In genomic region chr1:237736372-237737029, GRCh38 we compare ENCODE assay signal across 8 cellular contexts.
DNase-seq lines count a peak whose midpoint lies in the region; ATAC-seq and TF ChIP-seq lines count a peak whose summit lies in the region.

No MANE protein-coding gene starts in this region.

- H3K4me1 Mint-ChIP-seq in activated naive CD4-positive, alpha-beta T cell treated with anti-CD3 and anti-CD28 coated beads, Interleukin-2, amount 10 ng/mL, durations not matched to agents 7 days and 5 days: peaks cover 14% of the 10 kb centered on the region

- H3K9me3 Mint-ChIP-seq in activated naive CD4-positive, alpha-beta T cell treated with anti-CD3 and anti-CD28 coated beads, Interleukin-2, amount 10 ng/mL, durations not matched to agents 7 days and 5 days: peaks cover 10% of the 10 kb centered on the region

- DNase-seq in activated naive CD4-positive, alpha-beta T cell treated with anti-CD3 and anti-CD28 coated beads, Interleukin-2, amount 10 ng/mL, durations not matched to agents 7 days and 5 days: no peak
- no peak for DNase-seq in activated naive CD4-positive, alpha-beta T cell treated with Interleukin-2 at 50 U/mL for 16 hours
- DNase-seq in RKO (ENCODE audit: low spot score) (peak; percentile 17), foreskin keratinocyte (no peak), upper lobe of right lung (no peak)
- DNase-seq in stimulated activated CD8-positive, alpha-beta memory T cell treated with anti-CD3 and anti-CD28 coated beads, Interleukin-4, amount 100 ng/mL, for 48 hours: no peak
- DNase-seq in effector memory CD4-positive, alpha-beta T cell: no peak

- H3K27me3 ChIP-seq in foreskin keratinocyte (no peaks in the 10 kb centered on the region), upper lobe of right lung (no peaks in the 10 kb centered on the region)
- H3K27me3 ChIP-seq in effector memory CD4-positive, alpha-beta T cell (replicated peaks; ENCODE audit: control insufficient read depth, insufficient read depth, low read length, poor library complexity, severe bottlenecking): no peaks in the 10 kb centered on the region

- no peaks in the 10 kb centered on the region for H3K36me3 Mint-ChIP-seq in activated naive CD4-positive, alpha-beta T cell treated with anti-CD3 and anti-CD28 coated beads, Interleukin-2, amount 10 ng/mL, durations not matched to agents 7 days and 5 days

- H3K27ac ChIP-seq in foreskin keratinocyte (no peak overlapping the region), upper lobe of right lung (no peak overlapping the region)
- H3K27ac ChIP-seq in effector memory CD4-positive, alpha-beta T cell (ENCODE audit: insufficient read depth, low read length, poor library complexity, severe bottlenecking): no peak overlapping the region

- no peaks in the 10 kb centered on the region for H3K4me1 ChIP-seq in foreskin keratinocyte
- H3K4me1 ChIP-seq in upper lobe of right lung: no peaks in the 10 kb centered on the region
- no peaks in the 10 kb centered on the region for H3K4me1 ChIP-seq in effector memory CD4-positive, alpha-beta T cell (ENCODE audit: control insufficient read depth, insufficient read depth, low read length, poor library complexity, severe bottlenecking)

- ATAC-seq in foreskin keratinocyte (no peak), upper lobe of right lung (no peak), GM18519 (IDR thresholded peaks at IDR 0.05; ENCODE audit: low FRiP score, unreplicated experiment) (no peak)

- H3K27ac Mint-ChIP-seq in activated naive CD4-positive, alpha-beta T cell treated with anti-CD3 and anti-CD28 coated beads, Interleukin-2, amount 10 ng/mL, durations not matched to agents 7 days and 5 days: peak overlapping the region; percentile 46

- no peaks in the 10 kb centered on the region for H3K27me3 Mint-ChIP-seq in activated naive CD4-positive, alpha-beta T cell treated with anti-CD3 and anti-CD28 coated beads, Interleukin-2, amount 10 ng/mL, durations not matched to agents 7 days and 5 days

- no peaks in the 10 kb centered on the region for H3K9me3 ChIP-seq in upper lobe of right lung
- no peaks in the 10 kb centered on the region for H3K9me3 ChIP-seq in effector memory CD4-positive, alpha-beta T cell (ENCODE audit: control insufficient read depth, low read length)

- H3K4me3 Mint-ChIP-seq in activated naive CD4-positive, alpha-beta T cell treated with anti-CD3 and anti-CD28 coated beads, Interleukin-2, amount 10 ng/mL, durations not matched to agents 7 days and 5 days: no peak overlapping the region

- no peak overlapping the region for H3K4me3 ChIP-seq in upper lobe of right lung
- H3K4me3 ChIP-seq in effector memory CD4-positive, alpha-beta T cell (ENCODE audit: insufficient read depth, low read depth, low read length, poor library complexity, severe bottlenecking): no peak overlapping the region

- intact Hi-C loops in upper lobe of right lung (cut with DNase I): no loop called here

- H3K36me3 ChIP-seq in upper lobe of right lung: no peaks in the 10 kb centered on the region
- H3K36me3 ChIP-seq in effector memory CD4-positive, alpha-beta T cell (ENCODE audit: control insufficient read depth, insufficient read depth, low read length): no peaks in the 10 kb centered on the region

- CTCF ChIA-PET in activated naive CD4-positive, alpha-beta T cell treated with anti-CD3 and anti-CD28 coated beads, Interleukin-2, amount 10 ng/mL, durations not matched to agents 7 days and 5 days (lab: Charles Lee): no interaction called here

- TF ChIP-seq CTCF in foreskin keratinocyte (conservative IDR thresholded peaks at IDR 0.05) (peak; percentile 18), upper lobe of right lung (IDR thresholded peaks at IDR 0.05) (peak; percentile 15)
